In the genomic region with DNA sequence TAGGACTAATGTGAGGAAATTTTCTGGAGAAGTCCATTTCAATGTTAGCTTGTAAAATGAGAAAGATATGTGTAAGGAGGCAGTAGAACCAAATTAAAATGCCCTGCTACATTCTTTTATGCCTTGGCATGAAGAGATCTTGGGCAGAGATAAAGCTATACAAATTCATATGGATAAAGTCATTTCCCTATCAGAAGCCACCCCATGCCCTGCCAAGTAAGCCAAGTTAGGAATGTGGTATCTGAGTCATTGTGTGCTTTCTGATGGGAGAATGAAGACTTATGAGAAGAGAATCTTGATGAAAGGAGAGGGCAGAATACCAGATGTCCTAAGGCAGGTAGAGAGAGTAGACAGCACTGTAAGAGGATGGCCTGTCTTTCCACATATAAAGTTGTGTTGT, we compare ENCODE assay signal across 19 cellular contexts.
DNase-seq lines count a peak whose midpoint lies in the region; ATAC-seq, FAIRE-seq and TF ChIP-seq lines count a peak whose summit lies in the region.
"Had no signal": no experiment of that assay in that cellular context is flagged by ENCODE, and none has a peak within 500 bp of the region (broad histone marks: within the 10 kb centered on the region; RNA-seq: fewer than 3 reads in every experiment).

No MANE protein-coding gene starts in this region.

- H3K4me2 ChIP-seq in PC-3 (ENCODE audit: low read length) = peak overlapping the region; percentile 46

- H4K20me1 ChIP-seq in PC-3 (ENCODE audit: low read length) = no peaks in the 10 kb centered on the region

- peak overlapping the region; percentile 87 for H3K27ac ChIP-seq in PC-3 (ENCODE audit: low read length)
- H3K27ac ChIP-seq: GM23248, HL-60 had no signal

- DNase-seq in HS-27A (ENCODE audit: low read depth) = peak; percentile 54
- DNase-seq in PC-3 = peak; percentile 94
- DNase-seq in bronchial epithelial cell (ENCODE audit: low read depth) = peak; percentile 58
- peak; percentile 61 for DNase-seq in kidney tubule cell (ENCODE audit: low spot score)
- no peak for DNase-seq in NCI-H187 (lab: John Stamatoyannopoulos, UW)
- DNase-seq: C1 segment of cervical spinal cord, DND-41, GM23248, Kasumi-1, NCI-H1105 treated with DMSO at 0.1 percent for 48 hours, NCI-H1694, NCI-H510A, NCI-H748 treated with DMSO at 0.1 percent for 48 hours, RPMI8226 had no signal

- H3K4me3 ChIP-seq in PC-3 (ENCODE audit: low read length) (no peak overlapping the region), bronchial epithelial cell (ENCODE audit: low read depth, low read length) (no peak overlapping the region)
- H3K4me3 ChIP-seq: GM23248, HAP-1 had no signal

- CTCF ChIA-PET in PC-3 (lab: Charles Lee) = interaction anchor here (0.6 to 1.4 kb wide), 2 partner anchors 53 to 415 kb away, joined by 3 to 4 read pairs; no protein-coding TSS in a partner anchor

- peaks cover 5% of the 10 kb centered on the region for H3F3A ChIP-seq in PC-3 (ENCODE audit: low read length, unreplicated experiment)

- POLR2A ChIA-PET in PC-3 (lab: Charles Lee; ENCODE audit: unreplicated experiment) = no interaction called here

- intact Hi-C loops in PC-3 (cut with micrococcal nuclease) = loop anchor here (2.0 kb wide), 2 partner anchors 38 to 150 kb away; no protein-coding TSS in a partner anchor

- no peaks in the 10 kb centered on the region for H3K9me3 ChIP-seq in PC-3 (ENCODE audit: low read length)
- H3K9me3 ChIP-seq: HAP-1 had no signal

- H3K9ac ChIP-seq in PC-3 (ENCODE audit: low read length) = no peak overlapping the region
- H3K9ac ChIP-seq: GM23248 had no signal

- H2AFZ ChIP-seq in PC-3 (ENCODE audit: low read length) = no peak overlapping the region
- H2AFZ ChIP-seq: GM23248 had no signal

- no TSS peak for BruUV-seq in PC-3 (replicated peaks; lab: Mats Ljungman, UMichigan)

- peaks cover 46% of the 10 kb centered on the region for H3K4me1 ChIP-seq in PC-3 (ENCODE audit: insufficient read depth, low read length)
- H3K4me1 ChIP-seq: HAP-1 had no signal

- no peak for TF ChIP-seq CTCF in PC-3 (conservative IDR thresholded peaks at IDR 0.05; ENCODE audit: low read depth, low read length)
- no peak for TF ChIP-seq CTCF in bronchial epithelial cell (IDR thresholded peaks at IDR 0.05; ENCODE audit: insufficient read depth, low read length, severe bottlenecking)

- H3K36me3 ChIP-seq in PC-3 (ENCODE audit: low read depth, low read length) = no peaks in the 10 kb centered on the region
- H3K36me3 ChIP-seq in bronchial epithelial cell (ENCODE audit: control insufficient read depth, insufficient read depth, low read length) = no peaks in the 10 kb centered on the region
- H3K36me3 ChIP-seq: HAP-1 had no signal

- peak; percentile 88 for ATAC-seq in PC-3
- ATAC-seq in HG02981 (IDR thresholded peaks at IDR 0.05; ENCODE audit: unreplicated experiment) = no peak
- ATAC-seq in GM21367 (IDR thresholded peaks at IDR 0.05; ENCODE audit: unreplicated experiment) = no peak

- H3K9me2 ChIP-seq in PC-3 (replicated peaks; ENCODE audit: low read length) = no peaks in the 10 kb centered on the region

- no peak for FAIRE-seq in bronchial epithelial cell (lab: Jason Lieb, UNC)
- FAIRE-seq: G401.6 had no signal

- no peaks in the 10 kb centered on the region for H3K79me2 ChIP-seq in PC-3 (ENCODE audit: low read length)

- H3K27me3 ChIP-seq in PC-3 (ENCODE audit: low read length) (no peaks in the 10 kb centered on the region), bronchial epithelial cell (ENCODE audit: control insufficient read depth, insufficient read depth, low read length) (no peaks in the 10 kb centered on the region)

Comparison
In these comparisons a context has a peak if more than half of its experiments do, and no peak if none do; other contexts are left out.
1. DNase-seq: peak in HS-27A (single experiment), PC-3 (single experiment), bronchial epithelial cell (single experiment) and kidney tubule cell (single experiment); none in NCI-H187 (0 of 2).